ENCODE assay signal across 8 cellular contexts in the genomic region with DNA sequence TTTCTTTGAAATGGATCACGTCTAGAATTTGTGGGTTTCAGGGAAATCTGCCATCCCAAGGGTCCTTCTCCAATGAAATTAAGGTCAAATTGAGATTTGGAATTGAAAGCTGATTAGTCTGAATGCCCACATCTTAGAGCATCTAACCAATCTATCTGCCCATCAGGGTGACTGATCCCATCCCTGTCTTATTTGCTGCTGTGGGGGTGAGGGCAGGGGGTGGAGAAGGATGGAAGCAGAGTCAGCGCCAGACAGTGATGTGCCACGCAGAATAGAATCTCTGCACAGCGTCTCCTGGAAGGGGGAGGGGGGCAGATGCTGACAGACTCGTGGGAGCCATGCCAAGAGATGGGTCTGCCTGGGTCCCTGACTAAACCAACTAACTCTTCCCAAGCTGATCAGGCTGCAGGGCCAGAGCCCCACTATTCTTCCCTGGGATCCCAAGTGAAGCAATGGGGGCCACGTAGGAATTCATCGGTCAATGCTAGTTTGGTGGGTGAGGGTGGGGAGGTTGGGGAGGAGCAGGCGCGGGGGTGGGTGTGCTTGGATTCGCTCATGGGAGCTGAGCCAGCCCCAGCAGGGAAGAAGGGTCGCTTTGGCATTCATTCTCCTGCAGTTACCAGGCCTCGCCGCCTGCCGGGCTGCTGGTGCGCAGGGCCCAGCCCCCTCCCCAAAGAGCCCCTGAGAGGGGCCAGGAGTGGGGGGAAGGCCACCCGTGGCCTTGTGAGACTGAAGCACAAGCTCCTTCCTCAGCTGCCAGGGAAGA. TPM values are rescaled to one million over a fixed set of nuclear protein-coding genes. Genes with fewer than 3 reads are reported as not detected.
DNase-seq lines count a peak whose midpoint lies in the region; ATAC-seq, FAIRE-seq and TF ChIP-seq lines count a peak whose summit lies in the region.
"Had no signal": no experiment of that assay in that cellular context is flagged by ENCODE, and none has a peak within 500 bp of the region (broad histone marks: within the 10 kb centered on the region; RNA-seq: fewer than 3 reads in every experiment).

No MANE protein-coding gene starts in this region.

- H3K27ac Mint-ChIP-seq in stimulated activated naive B cell treated with anti-CD40 and anti-IgM and Interleukin-4, amounts not matched to agents 10 μg/mL and 1 μg/mL and 100 μg/mL, for 72 hours: peak overlapping the region; percentile 44
- H3K27ac Mint-ChIP-seq in activated T-helper 17 cell treated with anti-CD3 and anti-CD28 coated beads, Interleukin-2, amount 50 U/mL, for 72 hours: no peak overlapping the region

- H2AFZ ChIP-seq in hepatocyte: peak overlapping the region; percentile 42

- peak overlapping the region; percentile 95 for H3K27ac ChIP-seq in hepatocyte

- no peak for FAIRE-seq in RCC 7860 (lab: Jason Lieb, UNC)

- no peak overlapping the region for H3K4me3 Mint-ChIP-seq in stimulated activated naive B cell treated with anti-CD40 and anti-IgM and Interleukin-4, amounts not matched to agents 10 μg/mL and 1 μg/mL and 100 μg/mL, for 72 hours
- no peak overlapping the region for H3K4me3 Mint-ChIP-seq in activated T-helper 17 cell treated with anti-CD3 and anti-CD28 coated beads, Interleukin-2, amount 50 U/mL, for 72 hours

- DNase-seq in MG63 (peak; percentile 12), RCC 7860 (ENCODE audit: low spot score) (peak; percentile 8), hepatocyte (ENCODE audit: low spot score) (peak; percentile 50), cerebellar nuclear complex (lab: John Stamatoyannopoulos, UW) (no peak)
- no peak for DNase-seq in stimulated activated naive B cell treated with anti-CD40 and anti-IgM and Interleukin-4, amounts not matched to agents 10 μg/mL and 1 μg/mL and 100 μg/mL, for 72 hours
- DNase-seq: NCI-H187 treated with DMSO at 0.1 percent for 48 hours had no signal

- H3K36me3 Mint-ChIP-seq in stimulated activated naive B cell treated with anti-CD40 and anti-IgM and Interleukin-4, amounts not matched to agents 10 μg/mL and 1 μg/mL and 100 μg/mL, for 72 hours: no peaks in the 10 kb centered on the region
- no peaks in the 10 kb centered on the region for H3K36me3 Mint-ChIP-seq in activated T-helper 17 cell treated with anti-CD3 and anti-CD28 coated beads, Interleukin-2, amount 50 U/mL, for 72 hours (ENCODE audit: low read depth)

- H3K9me3 ChIP-seq in MG63 (no peaks in the 10 kb centered on the region), hepatocyte (ENCODE audit: low read depth) (no peaks in the 10 kb centered on the region)

- WGBS in hepatocyte (ENCODE audit: low lambda C conversion rate, missing lambda C conversion rate): 30% methylated on average over 12 of the region's 16 CpGs

- H3K4me1 ChIP-seq in hepatocyte (ENCODE audit: insufficient read depth): peaks cover 15% of the 10 kb centered on the region

- no peaks in the 10 kb centered on the region for H3K9me3 Mint-ChIP-seq in stimulated activated naive B cell treated with anti-CD40 and anti-IgM and Interleukin-4, amounts not matched to agents 10 μg/mL and 1 μg/mL and 100 μg/mL, for 72 hours
- H3K9me3 Mint-ChIP-seq in activated T-helper 17 cell treated with anti-CD3 and anti-CD28 coated beads, Interleukin-2, amount 50 U/mL, for 72 hours: no peaks in the 10 kb centered on the region

- no peaks in the 10 kb centered on the region for H4K20me1 ChIP-seq in hepatocyte (ENCODE audit: insufficient read depth, poor library complexity, severe bottlenecking)

- H3K4me1 Mint-ChIP-seq in stimulated activated naive B cell treated with anti-CD40 and anti-IgM and Interleukin-4, amounts not matched to agents 10 μg/mL and 1 μg/mL and 100 μg/mL, for 72 hours: peaks cover 21 to 24% of the 10 kb centered on the region in 2 donors
- H3K4me1 Mint-ChIP-seq in activated T-helper 17 cell treated with anti-CD3 and anti-CD28 coated beads, Interleukin-2, amount 50 U/mL, for 72 hours: peaks cover 7% of the 10 kb centered on the region

- H3K27me3 ChIP-seq in MG63 (no peaks in the 10 kb centered on the region), hepatocyte (no peaks in the 10 kb centered on the region)

- peaks cover 17 to 25% of the 10 kb centered on the region in 2 donors for H3K27me3 Mint-ChIP-seq in stimulated activated naive B cell treated with anti-CD40 and anti-IgM and Interleukin-4, amounts not matched to agents 10 μg/mL and 1 μg/mL and 100 μg/mL, for 72 hours
- H3K27me3 Mint-ChIP-seq in activated T-helper 17 cell treated with anti-CD3 and anti-CD28 coated beads, Interleukin-2, amount 50 U/mL, for 72 hours: peaks cover 17% of the 10 kb centered on the region

- no peaks in the 10 kb centered on the region for H3K9me2 ChIP-seq in hepatocyte (replicated peaks; ENCODE audit: insufficient read depth)

- H3K36me3 ChIP-seq in MG63 (no peaks in the 10 kb centered on the region), hepatocyte (replicated peaks; ENCODE audit: insufficient read depth, low read depth) (no peaks in the 10 kb centered on the region)

- peak; percentile 21 to 26 for ATAC-seq in stimulated activated naive B cell treated with anti-CD40 and anti-IgM and Interleukin-4, amounts not matched to agents 10 μg/mL and 1 μg/mL and 100 μg/mL, for 72 hours (replicated peaks)
- ATAC-seq in HG02588 (IDR thresholded peaks at IDR 0.05; ENCODE audit: unreplicated experiment): no peak
- ATAC-seq in activated T-helper 17 cell treated with anti-CD3 and anti-CD28 coated beads, Interleukin-2, amount 50 U/mL, for 72 hours (replicated peaks): no peak

- no peaks in the 10 kb centered on the region for H3K79me2 ChIP-seq in hepatocyte

- H3K4me3 ChIP-seq in MG63 (no peak overlapping the region), hepatocyte (no peak overlapping the region)

- peak overlapping the region; percentile 52 for H3K4me2 ChIP-seq in hepatocyte

- TF ChIP-seq CTCF in hepatocyte (IDR thresholded peaks at IDR 0.05; ENCODE audit: poor library complexity): peak; percentile 9

RNA-seq across cellular contexts. Expression of gene CDK5RAP3, which starts 32.2 kb away (rescaled TPM):
- total RNA-seq in MG63 (2014; rRNA removed; shearing (Covaris generic); ENCODE audit: low replicate concordance): 53.3 and 59.4 TPM in 2 replicates
- 88.9 and 124 TPM in 2 replicates for total RNA-seq in hepatocyte
- polyA plus RNA-seq in hepatocyte: 179 and 236 TPM in 2 replicates
- 100 to 1,000 TPM; 139 to 216 TPM for total RNA-seq in activated T-helper 17 cell treated with anti-CD3 and anti-CD28 coated beads, Interleukin-2, amount 50 U/mL, for 72 hours

RNA-seq across cellular contexts. Expression of gene COPZ2, which starts 34.5 kb away (rescaled TPM):
- total RNA-seq in MG63 (2014; rRNA removed; shearing (Covaris generic); ENCODE audit: low replicate concordance): 91.7 and 130 TPM in 2 replicates
- total RNA-seq in hepatocyte: 36.0 and 40.7 TPM in 2 replicates
- 139 and 159 TPM in 2 replicates for polyA plus RNA-seq in hepatocyte
- 1 to 10 TPM; 1.3 to 2.0 TPM for total RNA-seq in activated T-helper 17 cell treated with anti-CD3 and anti-CD28 coated beads, Interleukin-2, amount 50 U/mL, for 72 hours

RNA-seq across cellular contexts. Expression of gene NFE2L1, which starts 45.1 kb away (rescaled TPM):
- 33.6 and 47.7 TPM in 2 replicates for total RNA-seq in MG63 (2014; rRNA removed; shearing (Covaris generic); ENCODE audit: low replicate concordance)
- total RNA-seq in hepatocyte: 82.0 and 86.4 TPM in 2 replicates
- polyA plus RNA-seq in hepatocyte: 35.3 and 42.4 TPM in 2 replicates
- 10 to 100 TPM; 77.7 to 91.8 TPM for total RNA-seq in activated T-helper 17 cell treated with anti-CD3 and anti-CD28 coated beads, Interleukin-2, amount 50 U/mL, for 72 hours

RNA-seq across cellular contexts. Expression of gene PRR15L, which starts 45.4 kb away (rescaled TPM):
- not detected in 2 replicates for total RNA-seq in MG63 (2014; rRNA removed; shearing (Covaris generic); ENCODE audit: low replicate concordance)
- 64.9 and 66.4 TPM in 2 replicates for total RNA-seq in hepatocyte
- polyA plus RNA-seq in hepatocyte: 48.0 and 56.5 TPM in 2 replicates
- total RNA-seq in activated T-helper 17 cell treated with anti-CD3 and anti-CD28 coated beads, Interleukin-2, amount 50 U/mL, for 72 hours: not detected

Comparison
In these comparisons a context has a peak if more than half of its experiments do, and no peak if none do; other contexts are left out.
1. DNase-seq: peak in MG63 (single experiment), RCC 7860 (single experiment) and hepatocyte (single experiment); none in stimulated activated naive B cell treated with anti-CD40 and anti-IgM and Interleukin-4, amounts not matched to agents 10 μg/mL and 1 μg/mL and 100 μg/mL, for 72 hours (single experiment) and cerebellar nuclear complex (0 of 2).
2. ATAC-seq: peak in stimulated activated naive B cell treated with anti-CD40 and anti-IgM and Interleukin-4, amounts not matched to agents 10 μg/mL and 1 μg/mL and 100 μg/mL, for 72 hours (2 of 2); none in HG02588 (single experiment) and activated T-helper 17 cell treated with anti-CD3 and anti-CD28 coated beads, Interleukin-2, amount 50 U/mL, for 72 hours (single experiment).
3. RNA of gene COPZ2, which starts 34.5 kb away (total RNA-seq): 91.7 to 130 TPM in MG63 and 36.0 to 40.7 TPM in hepatocyte; 1.3 to 2.0 TPM in activated T-helper 17 cell treated with anti-CD3 and anti-CD28 coated beads, Interleukin-2, amount 50 U/mL, for 72 hours; every median in the first group is over 10 times any median in the second.